Comparison of ENCODE assay signal across 14 cellular contexts in the genomic region with DNA sequence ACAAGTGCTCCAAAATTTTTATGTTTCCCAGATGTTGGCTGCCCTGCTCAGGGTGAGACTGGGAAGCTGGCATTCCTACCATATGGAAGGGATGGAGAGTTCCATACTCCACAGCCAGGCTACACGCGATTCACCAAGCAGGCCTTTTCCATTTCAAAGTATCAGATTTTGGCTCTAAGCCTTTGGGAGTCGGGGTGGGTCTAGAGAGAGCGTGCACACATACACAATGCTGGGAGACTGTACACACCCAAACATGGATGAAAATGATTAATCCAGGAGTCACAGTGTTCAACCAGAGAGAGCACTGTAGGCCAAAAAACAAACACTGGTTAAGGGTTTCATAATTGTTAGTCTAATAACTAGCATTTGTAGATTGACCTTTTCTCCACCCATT.
DNase-seq lines count a peak whose midpoint lies in the region; ATAC-seq and TF ChIP-seq lines count a peak whose summit lies in the region.
"Had no signal": no experiment of that assay in that cellular context is flagged by ENCODE, and none has a peak within 500 bp of the region (broad histone marks: within the 10 kb centered on the region; RNA-seq: fewer than 3 reads in every experiment).

No MANE protein-coding gene starts in this region.

- H3K9me3 ChIP-seq in esophagus squamous epithelium = no peaks in the 10 kb centered on the region

- ATAC-seq in omental fat pad (ENCODE audit: low FRiP score) = peak; percentile 93
- no peak for ATAC-seq in HG03521 (IDR thresholded peaks at IDR 0.05; ENCODE audit: unreplicated experiment)
- ATAC-seq in HG03469 (IDR thresholded peaks at IDR 0.05; ENCODE audit: unreplicated experiment) = no peak
- ATAC-seq: CD8-positive, alpha-beta T cell; T-helper 17 cell had no signal

- DNase-seq in Daoy (ENCODE audit: low read depth) (peak; percentile 11), NCI-H748 treated with DMSO at 0.1 percent for 48 hours (lab: John Stamatoyannopoulos, UW) (peak; percentile 79), fibroblast of pulmonary artery (ENCODE audit: low read depth) (peak; percentile 56), omental fat pad (ENCODE audit: low spot score) (no peak), T1000 (lab: John Stamatoyannopoulos, UW) (no peak), esophagus squamous epithelium (lab: John Stamatoyannopoulos, UW) (no peak)
- DNase-seq: activated CD4-positive, alpha-beta T cell treated with anti-CD3 and anti-CD28 coated beads for 4 hours; activated gamma-delta T cell; CD8-positive, alpha-beta T cell; central memory CD4-positive, alpha-beta T cell; Kasumi-1; T-helper 17 cell had no signal

- H3K27ac ChIP-seq in esophagus squamous epithelium = no peak overlapping the region

- no peak for TF ChIP-seq POLR2A in esophagus squamous epithelium (IDR thresholded peaks at IDR 0.05)

- intact Hi-C loops in esophagus squamous epithelium (cut with DNase I) = no loop called here

- no peaks in the 10 kb centered on the region for H3K27me3 ChIP-seq in esophagus squamous epithelium

- no peaks in the 10 kb centered on the region for H3K36me3 ChIP-seq in esophagus squamous epithelium

- 39 to 44% methylated on average over 3 of the region's 4 CpGs for WGBS in esophagus squamous epithelium, 2 donors

- TF ChIP-seq CTCF in fibroblast of pulmonary artery (IDR thresholded peaks at IDR 0.05; ENCODE audit: low read length, missing control alignments) = no peak
- no peak for TF ChIP-seq CTCF in omental fat pad (IDR thresholded peaks at IDR 0.05)
- no peak for TF ChIP-seq CTCF in esophagus squamous epithelium (IDR thresholded peaks at IDR 0.05)

- H3K4me1 ChIP-seq in esophagus squamous epithelium = peaks cover 0 to 8% (median 0%) of the 10 kb centered on the region in 3 donors

- H3K4me3 ChIP-seq in fibroblast of pulmonary artery (replicated peaks; ENCODE audit: low read depth, low read length) (no peak overlapping the region), esophagus squamous epithelium (no peak overlapping the region)

Comparison
In these comparisons a context has a peak if more than half of its experiments do, and no peak if none do; other contexts are left out.
1. DNase-seq: peak in Daoy (single experiment), NCI-H748 treated with DMSO at 0.1 percent for 48 hours (single experiment) and fibroblast of pulmonary artery (single experiment); none in omental fat pad (single experiment), T1000 (single experiment) and esophagus squamous epithelium (single experiment).